ENCODE assay signal across 21 cellular contexts in genomic region chr21:42701706-42702456, GRCh38.
"Had no signal": no experiment of that assay in that cellular context is flagged by ENCODE, and none has a peak within 500 bp of the region (broad histone marks: within the 10 kb centered on the region; RNA-seq: fewer than 3 reads in every experiment).

No MANE protein-coding gene starts in this region.

- FAIRE-seq: HTR-8/SVneo had no signal

- DNase-seq: Karpas-422, KG1, MG63, NCI-H1092 treated with DMSO at 0.1 percent for 48 hours, NCI-H1436, NCI-H187, NCI-H2029, NCI-H2081 treated with DMSO at 0.1 percent for 48 hours, NCI-H2171, NCI-H226, NCI-H446, NCI-H510A, NCI-H524 treated with DMSO at 0.1 percent for 48 hours, NCI-H69, NCI-H774, PC-3, SHP77 had no signal

- H3K36me3 ChIP-seq: MG63 had no signal

- H3K27ac ChIP-seq: HL-60, RWPE1 had no signal

- H3K27me3 ChIP-seq: MG63 had no signal

- H3K4me3 ChIP-seq: MG63 had no signal

- ATAC-seq: Panc1, PC-3 had no signal
